Comparison of ENCODE assay signal across 14 cellular contexts in genomic region chr7:105279688-105280007, GRCh38.
A peak's percentile ranks its signal among the peaks of the same experiment; 100 is the strongest.
DNase-seq lines count a peak whose midpoint lies in the region; ATAC-seq lines count a peak whose summit lies in the region.
"Had no signal": no experiment of that assay in that cellular context is flagged by ENCODE, and none has a peak within 500 bp of the region (broad histone marks: within the 10 kb centered on the region; RNA-seq: fewer than 3 reads in every experiment).

No MANE protein-coding gene starts in this region.

- DNase-seq in epithelial cell of prostate (ENCODE audit: low read depth, low spot score): no peak
- no peak for DNase-seq in KBM-7
- DNase-seq in iPS-NIHi11 (ENCODE audit: low spot score): no peak
- no peak for DNase-seq in activated naive CD4-positive, alpha-beta T cell treated with anti-CD3 and anti-CD28 coated beads for 36 hours
- DNase-seq in caudate nucleus (lab: John Stamatoyannopoulos, UW): no peak
- DNase-seq: activated CD4-positive, alpha-beta T cell treated with anti-CD3 and anti-CD28 coated beads, Interleukin-2, amount 50 U/mL, for 1 hour; activated naive CD4-positive, alpha-beta T cell treated with anti-CD3 and anti-CD28 coated beads, Interleukin-2, amount 10 ng/mL, durations not matched to agents 7 days and 5 days; CD8-positive, alpha-beta T cell; left lung; NCI-H524; SW 1271 had no signal

- intact Hi-C loops in activated naive CD4-positive, alpha-beta T cell treated with anti-CD3 and anti-CD28 coated beads for 36 hours (cut with micrococcal nuclease): no loop called here

- in situ Hi-C loops in KBM-7 (cut with MboI; ENCODE audit: low pct_unique_long_range_greater_than_20kb, low sequenced_read_pairs): no loop called here

- H3K27ac ChIP-seq in epithelial cell of prostate (peak overlapping the region; percentile 74), caudate nucleus (ENCODE audit: low read depth, low read length) (no peak overlapping the region)
- H3K27ac ChIP-seq: left lung had no signal

- CTCF ChIA-PET in activated naive CD4-positive, alpha-beta T cell treated with anti-CD3 and anti-CD28 coated beads for 36 hours (lab: Charles Lee): interaction anchor here (1.4 kb wide), 1 partner anchor 36 kb away, joined by 3 read pairs; no protein-coding TSS in a partner anchor

- no peaks in the 10 kb centered on the region for H3K9me3 Mint-ChIP-seq in activated naive CD4-positive, alpha-beta T cell treated with anti-CD3 and anti-CD28 coated beads for 36 hours
- H3K9me3 Mint-ChIP-seq: activated naive CD4-positive, alpha-beta T cell treated with anti-CD3 and anti-CD28 coated beads, Interleukin-2, amount 10 ng/mL, durations not matched to agents 7 days and 5 days; CD8-positive, alpha-beta T cell had no signal

- ATAC-seq in GM18520 (IDR thresholded peaks at IDR 0.05; ENCODE audit: unreplicated experiment): peak; percentile 88
- peak; percentile 91 for ATAC-seq in GM21528 (IDR thresholded peaks at IDR 0.05; ENCODE audit: low FRiP score, unreplicated experiment)
- ATAC-seq in HG03097 (IDR thresholded peaks at IDR 0.05; ENCODE audit: low FRiP score, unreplicated experiment): peak; percentile 88
- ATAC-seq: CD8-positive, alpha-beta T cell; left lung had no signal

- peaks cover 32% of the 10 kb centered on the region for H3K4me1 Mint-ChIP-seq in activated naive CD4-positive, alpha-beta T cell treated with anti-CD3 and anti-CD28 coated beads for 36 hours (ENCODE audit: low read depth)
- H3K4me1 Mint-ChIP-seq: activated naive CD4-positive, alpha-beta T cell treated with anti-CD3 and anti-CD28 coated beads, Interleukin-2, amount 10 ng/mL, durations not matched to agents 7 days and 5 days had no signal

- H3K36me3 Mint-ChIP-seq in activated naive CD4-positive, alpha-beta T cell treated with anti-CD3 and anti-CD28 coated beads for 36 hours (ENCODE audit: low read depth): no peaks in the 10 kb centered on the region

- H3K27ac Mint-ChIP-seq in activated naive CD4-positive, alpha-beta T cell treated with anti-CD3 and anti-CD28 coated beads for 36 hours: no peak overlapping the region
- H3K27ac Mint-ChIP-seq: activated naive CD4-positive, alpha-beta T cell treated with anti-CD3 and anti-CD28 coated beads, Interleukin-2, amount 10 ng/mL, durations not matched to agents 7 days and 5 days; CD8-positive, alpha-beta T cell had no signal

- no peak overlapping the region for H3K4me3 Mint-ChIP-seq in activated naive CD4-positive, alpha-beta T cell treated with anti-CD3 and anti-CD28 coated beads for 36 hours
- H3K4me3 Mint-ChIP-seq: activated naive CD4-positive, alpha-beta T cell treated with anti-CD3 and anti-CD28 coated beads, Interleukin-2, amount 10 ng/mL, durations not matched to agents 7 days and 5 days; CD8-positive, alpha-beta T cell had no signal

- H3K27me3 Mint-ChIP-seq in activated naive CD4-positive, alpha-beta T cell treated with anti-CD3 and anti-CD28 coated beads for 36 hours (ENCODE audit: low read depth): no peaks in the 10 kb centered on the region
- H3K27me3 Mint-ChIP-seq: activated naive CD4-positive, alpha-beta T cell treated with anti-CD3 and anti-CD28 coated beads, Interleukin-2, amount 10 ng/mL, durations not matched to agents 7 days and 5 days had no signal
